1 cellular context compared by ENCODE assay signal in the genomic region with DNA sequence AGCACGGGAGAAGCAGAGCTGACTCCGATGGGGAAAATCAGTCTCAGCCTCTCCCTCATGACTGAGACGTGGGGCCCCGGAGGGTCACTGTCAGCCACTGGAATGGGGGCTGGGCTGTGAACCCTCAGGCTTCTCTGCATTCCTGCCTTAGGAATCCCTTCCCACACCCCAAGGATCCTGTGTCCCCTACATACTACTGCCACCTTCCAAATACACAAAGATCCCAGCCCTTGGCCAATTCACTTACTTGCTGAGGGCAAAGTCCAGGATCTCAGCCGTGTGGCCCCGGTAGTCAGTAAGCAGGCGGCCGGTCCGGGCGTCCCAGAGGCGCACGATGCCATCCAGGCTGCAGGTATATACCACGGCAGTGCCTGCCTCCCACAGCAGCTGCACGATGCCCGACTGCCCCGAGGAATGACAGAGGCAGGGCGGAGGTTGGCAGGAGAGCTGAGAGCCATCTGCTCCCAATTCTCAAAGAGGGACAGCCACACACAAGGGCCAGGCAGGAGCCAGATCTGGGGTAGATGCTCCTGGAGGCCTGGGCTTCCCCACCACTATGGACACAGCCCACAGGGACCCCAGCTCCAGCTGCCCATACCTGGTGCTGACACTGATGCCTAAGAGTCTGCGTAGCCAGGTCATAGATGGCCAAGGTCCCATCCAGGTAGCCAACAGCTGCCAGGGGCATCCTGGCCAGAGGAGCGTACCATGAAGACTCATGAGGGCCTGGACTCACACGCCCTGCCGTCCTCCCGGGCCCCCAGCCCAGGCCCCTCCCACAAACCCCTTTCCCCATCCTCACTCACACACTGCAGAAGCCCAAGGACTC.
A peak's percentile ranks its signal among the peaks of the same experiment; 100 is the strongest.
TF ChIP-seq lines count a peak whose summit lies in the region.

No MANE protein-coding gene starts in this region.

TF ChIP-seq in HepG2, 621 proteins besides CTCF, POLR2A, EP300 and RAD21 (continued from another document and continues in another):
- TF ChIP-seq, protein P1, sequence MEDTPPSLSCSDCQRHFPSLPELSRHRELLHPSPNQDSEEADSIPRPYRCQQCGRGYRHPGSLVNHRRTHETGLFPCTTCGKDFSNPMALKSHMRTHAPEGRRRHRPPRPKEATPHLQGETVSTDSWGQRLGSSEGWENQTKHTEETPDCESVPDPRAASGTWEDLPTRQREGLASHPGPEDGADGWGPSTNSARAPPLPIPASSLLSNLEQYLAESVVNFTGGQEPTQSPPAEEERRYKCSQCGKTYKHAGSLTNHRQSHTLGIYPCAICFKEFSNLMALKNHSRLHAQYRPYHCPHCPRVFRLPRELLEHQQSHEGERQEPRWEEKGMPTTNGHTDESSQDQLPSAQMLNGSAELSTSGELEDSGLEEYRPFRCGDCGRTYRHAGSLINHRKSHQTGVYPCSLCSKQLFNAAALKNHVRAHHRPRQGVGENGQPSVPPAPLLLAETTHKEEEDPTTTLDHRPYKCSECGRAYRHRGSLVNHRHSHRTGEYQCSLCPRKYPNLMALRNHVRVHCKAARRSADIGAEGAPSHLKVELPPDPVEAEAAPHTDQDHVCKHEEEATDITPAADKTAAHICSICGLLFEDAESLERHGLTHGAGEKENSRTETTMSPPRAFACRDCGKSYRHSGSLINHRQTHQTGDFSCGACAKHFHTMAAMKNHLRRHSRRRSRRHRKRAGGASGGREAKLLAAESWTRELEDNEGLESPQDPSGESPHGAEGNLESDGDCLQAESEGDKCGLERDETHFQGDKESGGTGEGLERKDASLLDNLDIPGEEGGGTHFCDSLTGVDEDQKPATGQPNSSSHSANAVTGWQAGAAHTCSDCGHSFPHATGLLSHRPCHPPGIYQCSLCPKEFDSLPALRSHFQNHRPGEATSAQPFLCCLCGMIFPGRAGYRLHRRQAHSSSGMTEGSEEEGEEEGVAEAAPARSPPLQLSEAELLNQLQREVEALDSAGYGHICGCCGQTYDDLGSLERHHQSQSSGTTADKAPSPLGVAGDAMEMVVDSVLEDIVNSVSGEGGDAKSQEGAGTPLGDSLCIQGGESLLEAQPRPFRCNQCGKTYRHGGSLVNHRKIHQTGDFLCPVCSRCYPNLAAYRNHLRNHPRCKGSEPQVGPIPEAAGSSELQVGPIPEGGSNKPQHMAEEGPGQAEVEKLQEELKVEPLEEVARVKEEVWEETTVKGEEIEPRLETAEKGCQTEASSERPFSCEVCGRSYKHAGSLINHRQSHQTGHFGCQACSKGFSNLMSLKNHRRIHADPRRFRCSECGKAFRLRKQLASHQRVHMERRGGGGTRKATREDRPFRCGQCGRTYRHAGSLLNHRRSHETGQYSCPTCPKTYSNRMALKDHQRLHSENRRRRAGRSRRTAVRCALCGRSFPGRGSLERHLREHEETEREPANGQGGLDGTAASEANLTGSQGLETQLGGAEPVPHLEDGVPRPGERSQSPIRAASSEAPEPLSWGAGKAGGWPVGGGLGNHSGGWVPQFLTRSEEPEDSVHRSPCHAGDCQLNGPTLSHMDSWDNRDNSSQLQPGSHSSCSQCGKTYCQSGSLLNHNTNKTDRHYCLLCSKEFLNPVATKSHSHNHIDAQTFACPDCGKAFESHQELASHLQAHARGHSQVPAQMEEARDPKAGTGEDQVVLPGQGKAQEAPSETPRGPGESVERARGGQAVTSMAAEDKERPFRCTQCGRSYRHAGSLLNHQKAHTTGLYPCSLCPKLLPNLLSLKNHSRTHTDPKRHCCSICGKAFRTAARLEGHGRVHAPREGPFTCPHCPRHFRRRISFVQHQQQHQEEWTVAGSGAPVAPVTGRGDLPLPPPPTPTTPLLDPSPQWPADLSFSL (CRISPR knock-in tag; IDR thresholded peaks at IDR 0.05): no peak
- TF ChIP-seq HMG20A (CRISPR knock-in tag; IDR thresholded peaks at IDR 0.05; ENCODE audit: borderline replicate concordance): no peak
- TF ChIP-seq CEBPG (CRISPR knock-in tag; IDR thresholded peaks at IDR 0.05): peak; percentile 32; the same call in 1 of the 2 replicates
- no peak for TF ChIP-seq SRSF4 (IDR thresholded peaks at IDR 0.05; ENCODE audit: low read depth, low read length, poor library complexity, severe bottlenecking)
- TF ChIP-seq ZNF446 (CRISPR knock-in tag; IDR thresholded peaks at IDR 0.05): no peak
- no peak for TF ChIP-seq ZNF766 (CRISPR knock-in tag; IDR thresholded peaks at IDR 0.05; ENCODE audit: borderline replicate concordance)
- no peak for TF ChIP-seq ARNT2 (CRISPR knock-in tag; IDR thresholded peaks at IDR 0.05; ENCODE audit: low read depth)
- peak; percentile 59; the same call in 1 of the 2 replicates for TF ChIP-seq SALL1 (CRISPR knock-in tag; IDR thresholded peaks at IDR 0.05)
- TF ChIP-seq, protein P2, sequence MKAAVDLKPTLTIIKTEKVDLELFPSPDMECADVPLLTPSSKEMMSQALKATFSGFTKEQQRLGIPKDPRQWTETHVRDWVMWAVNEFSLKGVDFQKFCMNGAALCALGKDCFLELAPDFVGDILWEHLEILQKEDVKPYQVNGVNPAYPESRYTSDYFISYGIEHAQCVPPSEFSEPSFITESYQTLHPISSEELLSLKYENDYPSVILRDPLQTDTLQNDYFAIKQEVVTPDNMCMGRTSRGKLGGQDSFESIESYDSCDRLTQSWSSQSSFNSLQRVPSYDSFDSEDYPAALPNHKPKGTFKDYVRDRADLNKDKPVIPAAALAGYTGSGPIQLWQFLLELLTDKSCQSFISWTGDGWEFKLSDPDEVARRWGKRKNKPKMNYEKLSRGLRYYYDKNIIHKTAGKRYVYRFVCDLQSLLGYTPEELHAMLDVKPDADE (CRISPR knock-in tag; IDR thresholded peaks at IDR 0.05): no peak
- TF ChIP-seq TCF12 (IDR thresholded peaks at IDR 0.05): no peak
- no peak for TF ChIP-seq TCF12 (CRISPR knock-in tag; IDR thresholded peaks at IDR 0.05)
- TF ChIP-seq RARG (CRISPR knock-in tag; IDR thresholded peaks at IDR 0.05; ENCODE audit: low read depth): no peak
- TF ChIP-seq PHB2 (IDR thresholded peaks at IDR 0.05; ENCODE audit: partially characterized antibody): no peak
- peak; percentile 96 for TF ChIP-seq HNF4A (CRISPR knock-in tag; IDR thresholded peaks at IDR 0.05)
- no peak for TF ChIP-seq RXRB (CRISPR knock-in tag; IDR thresholded peaks at IDR 0.05; ENCODE audit: borderline replicate concordance)
- TF ChIP-seq KDM1A (CRISPR knock-in tag; IDR thresholded peaks at IDR 0.05): no peak
- TF ChIP-seq ZNF607 (CRISPR knock-in tag; IDR thresholded peaks at IDR 0.05; ENCODE audit: borderline replicate concordance): no peak
- TF ChIP-seq ZNF598 (CRISPR knock-in tag; IDR thresholded peaks at IDR 0.05; ENCODE audit: borderline replicate concordance): no peak
- peak; percentile 52; the same call in 1 of the 2 replicates for TF ChIP-seq ZNF891 (CRISPR knock-in tag; IDR thresholded peaks at IDR 0.05)
- TF ChIP-seq, protein P3, sequence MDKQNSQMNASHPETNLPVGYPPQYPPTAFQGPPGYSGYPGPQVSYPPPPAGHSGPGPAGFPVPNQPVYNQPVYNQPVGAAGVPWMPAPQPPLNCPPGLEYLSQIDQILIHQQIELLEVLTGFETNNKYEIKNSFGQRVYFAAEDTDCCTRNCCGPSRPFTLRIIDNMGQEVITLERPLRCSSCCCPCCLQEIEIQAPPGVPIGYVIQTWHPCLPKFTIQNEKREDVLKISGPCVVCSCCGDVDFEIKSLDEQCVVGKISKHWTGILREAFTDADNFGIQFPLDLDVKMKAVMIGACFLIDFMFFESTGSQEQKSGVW (CRISPR knock-in tag; IDR thresholded peaks at IDR 0.05; ENCODE audit: borderline replicate concordance): no peak
- no peak for TF ChIP-seq TOPORS (CRISPR knock-in tag; IDR thresholded peaks at IDR 0.05)
- TF ChIP-seq ZNF614 (CRISPR knock-in tag; IDR thresholded peaks at IDR 0.05; ENCODE audit: borderline replicate concordance): no peak; the same call in 1 of the 2 replicates
- no peak for TF ChIP-seq ZNF792 (CRISPR knock-in tag; IDR thresholded peaks at IDR 0.05)
- no peak for TF ChIP-seq HNRNPUL1 (IDR thresholded peaks at IDR 0.05; ENCODE audit: low read depth, low read length)
- TF ChIP-seq NR0B2 (CRISPR knock-in tag; IDR thresholded peaks at IDR 0.05): no peak
- TF ChIP-seq BCLAF1 (IDR thresholded peaks at IDR 0.05): no peak
- no peak for TF ChIP-seq ZNF775 (CRISPR knock-in tag; IDR thresholded peaks at IDR 0.05; ENCODE audit: borderline replicate concordance)
- TF ChIP-seq ZNF512B (CRISPR knock-in tag; IDR thresholded peaks at IDR 0.05; ENCODE audit: borderline replicate concordance): no peak
- TF ChIP-seq ZFAT (CRISPR knock-in tag; conservative IDR thresholded peaks at IDR 0.05): no peak
- TF ChIP-seq JDP2 (CRISPR knock-in tag; IDR thresholded peaks at IDR 0.05; ENCODE audit: borderline replicate concordance): no peak
- no peak for TF ChIP-seq SOX5 (CRISPR knock-in tag; IDR thresholded peaks at IDR 0.05; ENCODE audit: borderline replicate concordance)
- no peak for TF ChIP-seq ZFP36 (IDR thresholded peaks at IDR 0.05; ENCODE audit: borderline replicate concordance, low read depth, low read length, partially characterized antibody)
- TF ChIP-seq TFAP4 (IDR thresholded peaks at IDR 0.05; ENCODE audit: borderline replicate concordance, low read depth): 0 out of 2 replicates have a peak, but pooled peaks have one; percentile 16
- no peak for TF ChIP-seq ZNF816 (CRISPR knock-in tag; IDR thresholded peaks at IDR 0.05; ENCODE audit: borderline replicate concordance)
- TF ChIP-seq MAFF (IDR thresholded peaks at IDR 0.05; ENCODE audit: low read depth, low read length): no peak
- no peak for TF ChIP-seq ZNF652 (CRISPR knock-in tag; IDR thresholded peaks at IDR 0.05; ENCODE audit: borderline replicate concordance, low read depth)
- no peak for TF ChIP-seq ZNF597 (CRISPR knock-in tag; IDR thresholded peaks at IDR 0.05)
- TF ChIP-seq ZNF143 (CRISPR knock-in tag; IDR thresholded peaks at IDR 0.05): no peak
- 0 out of 2 replicates have a peak, but pooled peaks have one; percentile 7 for TF ChIP-seq STAG1 (CRISPR knock-in tag; IDR thresholded peaks at IDR 0.05)
- no peak for TF ChIP-seq CHD2 (IDR thresholded peaks at IDR 0.05; ENCODE audit: low read depth, low read length)
- no peak for TF ChIP-seq SSRP1 (CRISPR knock-in tag; IDR thresholded peaks at IDR 0.05)
- no peak for TF ChIP-seq ZFP82 (CRISPR knock-in tag; IDR thresholded peaks at IDR 0.05; ENCODE audit: borderline replicate concordance)
- TF ChIP-seq MEIS1 (CRISPR knock-in tag; IDR thresholded peaks at IDR 0.05; ENCODE audit: borderline replicate concordance): no peak
- TF ChIP-seq ZNF543 (CRISPR knock-in tag; IDR thresholded peaks at IDR 0.05): 0 out of 2 replicates have a peak, but pooled peaks have one; percentile 71
